In the genomic region with DNA sequence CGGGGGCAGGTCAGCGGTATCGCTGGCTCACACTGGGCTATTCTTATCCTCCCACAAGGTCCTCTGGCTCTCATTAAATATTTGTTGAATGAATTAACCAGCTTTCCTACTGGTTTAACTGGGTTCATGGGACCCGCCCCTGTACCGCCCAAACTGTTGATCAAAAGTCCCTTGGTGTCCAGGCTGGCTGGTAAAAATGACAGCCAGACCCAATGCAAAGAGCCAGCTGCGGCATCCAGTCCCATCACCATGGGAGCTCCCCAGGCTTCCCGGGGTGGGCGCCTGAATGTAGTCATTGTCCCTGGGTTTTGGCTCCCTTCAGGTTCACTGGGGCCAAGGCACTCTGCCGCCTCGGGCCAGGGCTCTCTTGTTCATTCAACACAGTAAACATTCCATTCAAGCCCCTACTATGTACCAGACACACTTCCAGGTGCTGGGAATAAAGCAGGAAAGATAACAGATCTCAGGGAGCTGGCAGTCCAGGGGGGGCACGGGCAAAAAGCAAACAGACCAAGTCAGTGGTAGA, we compare ENCODE assay signal across 1 cellular context.
TF ChIP-seq lines count a peak whose summit lies in the region.

No MANE protein-coding gene starts in this region.

TF ChIP-seq in SK-N-SH, 30 proteins besides CTCF, POLR2A, EP300 and RAD21 (continued from another document):
- no peak for TF ChIP-seq USF1 (IDR thresholded peaks at IDR 0.05; ENCODE audit: borderline replicate concordance, low read depth)
- TF ChIP-seq MEF2A (IDR thresholded peaks at IDR 0.05; ENCODE audit: borderline replicate concordance, low read depth), result no peak
